9 cellular contexts compared by ENCODE assay signal in the genomic region with DNA sequence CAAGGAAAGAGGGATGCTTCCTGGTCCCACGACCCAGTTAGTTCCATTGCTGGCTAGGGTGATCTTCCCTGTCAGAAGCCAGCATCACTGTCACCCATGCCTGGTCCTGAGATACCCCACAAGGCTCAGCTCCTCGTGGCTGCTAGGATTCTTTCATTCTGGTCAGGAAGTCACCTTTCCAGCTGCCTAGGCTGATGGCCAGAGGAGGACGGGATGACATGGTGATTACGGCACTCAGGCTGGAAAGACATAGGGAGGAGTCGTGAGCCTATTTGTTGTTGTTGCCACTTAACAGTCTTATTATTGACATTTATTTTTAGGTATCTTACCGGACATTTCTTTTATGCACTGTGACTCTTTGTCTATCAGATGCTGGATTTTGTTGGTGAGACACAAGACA.
"Had no signal": no experiment of that assay in that cellular context is flagged by ENCODE, and none has a peak within 500 bp of the region (broad histone marks: within the 10 kb centered on the region; RNA-seq: fewer than 3 reads in every experiment).

No MANE protein-coding gene starts in this region.

- H3K27ac ChIP-seq: breast epithelium, prostate gland, upper lobe of right lung had no signal

- H3K4me3 Mint-ChIP-seq: activated T-cell treated with anti-CD3 and anti-CD28 coated beads, Interleukin-2, amount 50 U/mL, for 4 hours; natural killer cell treated with Interleukin-12 subunit alpha and Interleukin-12 subunit beta and Interleukin-15 and Interleukin-18, amount 100 ng/mL, for 72 hours; stimulated activated naive CD8-positive, alpha-beta T cell treated with anti-CD3 and anti-CD28 coated beads, Interleukin-15, Interleukin-2, amounts not matched to agents 100 ng/mL and 50 ng/mL, for 24 hours had no signal

- H3K4me3 ChIP-seq: prostate gland, upper lobe of right lung had no signal

- H3K36me3 Mint-ChIP-seq: activated naive CD8-positive, alpha-beta T cell treated with anti-CD3 and anti-CD28 coated beads, Interleukin-2, amount 10 ng/mL, durations not matched to agents 7 days and 5 days; immature natural killer cell; natural killer cell treated with Interleukin-12 subunit alpha and Interleukin-12 subunit beta and Interleukin-15 and Interleukin-18, amount 100 ng/mL, for 72 hours had no signal

- H3K36me3 ChIP-seq: breast epithelium, prostate gland, upper lobe of right lung had no signal

- H3K27ac Mint-ChIP-seq: activated naive CD8-positive, alpha-beta T cell treated with anti-CD3 and anti-CD28 coated beads, Interleukin-2, amount 10 ng/mL, durations not matched to agents 7 days and 5 days; immature natural killer cell; natural killer cell treated with Interleukin-12 subunit alpha and Interleukin-12 subunit beta and Interleukin-15 and Interleukin-18, amount 100 ng/mL, for 72 hours; stimulated activated naive CD8-positive, alpha-beta T cell treated with anti-CD3 and anti-CD28 coated beads, Interleukin-15, Interleukin-2, amounts not matched to agents 100 ng/mL and 50 ng/mL, for 24 hours had no signal

- H3K9me3 Mint-ChIP-seq: activated naive CD8-positive, alpha-beta T cell treated with anti-CD3 and anti-CD28 coated beads, Interleukin-2, amount 10 ng/mL, durations not matched to agents 7 days and 5 days; activated T-cell treated with anti-CD3 and anti-CD28 coated beads, Interleukin-2, amount 50 U/mL, for 4 hours; immature natural killer cell; natural killer cell treated with Interleukin-12 subunit alpha and Interleukin-12 subunit beta and Interleukin-15 and Interleukin-18, amount 100 ng/mL, for 72 hours; stimulated activated naive CD8-positive, alpha-beta T cell treated with anti-CD3 and anti-CD28 coated beads, Interleukin-15, Interleukin-2, amounts not matched to agents 100 ng/mL and 50 ng/mL, for 24 hours had no signal

- H3K4me1 ChIP-seq: prostate gland had no signal

- H3K9me3 ChIP-seq: breast epithelium, prostate gland, upper lobe of right lung had no signal

- H3K27me3 ChIP-seq: breast epithelium, upper lobe of right lung had no signal

- DNase-seq: occipital lobe, upper lobe of right lung had no signal
